ENCODE assay signal across 31 cellular contexts in genomic region chr4:153365003-153365402, GRCh38. TPM values are rescaled to one million over a fixed set of nuclear protein-coding genes. Genes with fewer than 3 reads are reported as not detected.
A peak's percentile ranks its signal among the peaks of the same experiment; 100 is the strongest.
DNase-seq lines count a peak whose midpoint lies in the region; ATAC-seq lines count a peak whose summit lies in the region.
"Had no signal": no experiment of that assay in that cellular context is flagged by ENCODE, and none has a peak within 500 bp of the region (broad histone marks: within the 10 kb centered on the region; RNA-seq: fewer than 3 reads in every experiment).

No MANE protein-coding gene starts in this region.

- H3K27ac ChIP-seq in CD4-positive, alpha-beta memory T cell (ENCODE audit: low read depth, low read length): no peak overlapping the region
- H3K27ac ChIP-seq: BLaER1, coronary artery, heart right ventricle, KMS-11, neural progenitor cell, parathyroid adenoma, tibial nerve had no signal

- POLR2A ChIA-PET in CD4-positive, alpha-beta memory T cell (lab: Charles Lee; ENCODE audit: partially characterized antibody): no interaction called here

- peak overlapping the region in 1 of 8 donors; percentile 7 for H3K4me3 Mint-ChIP-seq in CD4-positive, alpha-beta memory T cell
- no peak overlapping the region for H3K4me3 Mint-ChIP-seq in activated T-cell treated with anti-CD3 and anti-CD28 coated beads, Interleukin-2, amount 50 U/mL, for 24 hours
- H3K4me3 Mint-ChIP-seq: activated B cell treated with CpG ODN at 0.5 μM for 24 hours; activated naive CD8-positive, alpha-beta T cell; neural progenitor cell had no signal

- no peaks in the 10 kb centered on the region for H3K36me3 ChIP-seq in CD4-positive, alpha-beta memory T cell (ENCODE audit: insufficient read depth, low read length)
- H3K36me3 ChIP-seq: heart right ventricle, tibial nerve had no signal

- H3K4me1 Mint-ChIP-seq in CD4-positive, alpha-beta memory T cell: peaks cover 0 to 4% (median 3%) of the 10 kb centered on the region in 4 donors
- peaks cover 15% of the 10 kb centered on the region for H3K4me1 Mint-ChIP-seq in activated T-cell treated with anti-CD3 and anti-CD28 coated beads, Interleukin-2, amount 50 U/mL, for 24 hours (ENCODE audit: low read depth)
- H3K4me1 Mint-ChIP-seq: neural progenitor cell had no signal

- H3K4me1 ChIP-seq in CD4-positive, alpha-beta memory T cell (ENCODE audit: insufficient read depth, low read length): no peaks in the 10 kb centered on the region
- H3K4me1 ChIP-seq: HAP-1, heart right ventricle, neural progenitor cell, parathyroid adenoma, tibial nerve had no signal

- H3K27me3 Mint-ChIP-seq in CD4-positive, alpha-beta memory T cell: peaks cover 0 to 1% of the 10 kb centered on the region in 2 donors
- H3K27me3 Mint-ChIP-seq in activated T-cell treated with anti-CD3 and anti-CD28 coated beads, Interleukin-2, amount 50 U/mL, for 24 hours: no peaks in the 10 kb centered on the region
- H3K27me3 Mint-ChIP-seq: activated B cell treated with CpG ODN at 0.5 μM for 24 hours; activated naive CD8-positive, alpha-beta T cell had no signal

- no peaks in the 10 kb centered on the region for H3K36me3 Mint-ChIP-seq in CD4-positive, alpha-beta memory T cell
- peaks cover 85% of the 10 kb centered on the region for H3K36me3 Mint-ChIP-seq in activated T-cell treated with anti-CD3 and anti-CD28 coated beads, Interleukin-2, amount 50 U/mL, for 24 hours (ENCODE audit: low read depth)

- H3K27me3 ChIP-seq in CD4-positive, alpha-beta memory T cell (ENCODE audit: insufficient read depth, low read length): no peaks in the 10 kb centered on the region
- H3K27me3 ChIP-seq: BLaER1, heart right ventricle, neural progenitor cell, tibial nerve had no signal

- CTCF ChIA-PET in CD4-positive, alpha-beta memory T cell (lab: Charles Lee; ENCODE audit: partially characterized antibody): interaction anchor here (0.6 to 1.7 kb wide), 4 partner anchors 8 to 134 kb away, joined by 3 to 4 read pairs (median 3); partner anchors contain the start of gene MND1

- no peak overlapping the region for H3K4me3 ChIP-seq in CD4-positive, alpha-beta memory T cell (ENCODE audit: low read length in 2 of 2)
- H3K4me3 ChIP-seq: BLaER1, coronary artery, HAP-1, heart right ventricle, neural progenitor cell, tibial nerve had no signal

- intact Hi-C loops in CD4-positive, alpha-beta memory T cell (cut with micrococcal nuclease): no loop called here

- peak in 3 of 5 donors; percentile 8 to 26 (median 8) for DNase-seq in CD4-positive, alpha-beta memory T cell
- DNase-seq in RPMI7951 (ENCODE audit: low read depth): peak; percentile 5
- DNase-seq in myocyte (ENCODE audit: low read depth): peak; percentile 12
- DNase-seq in NCI-H187 treated with DMSO at 0.1 percent for 48 hours (lab: John Stamatoyannopoulos, UW): no peak
- DNase-seq in islet precursor cell: no peak
- no peak for DNase-seq in activated T-cell treated with anti-CD3 and anti-CD28 coated beads, Interleukin-2, amount 50 U/mL, for 24 hours
- DNase-seq: activated B cell treated with CpG ODN at 0.5 μM for 24 hours; Calu3; effector memory CD4-positive, alpha-beta T cell; foreskin fibroblast; heart right ventricle; left cardiac atrium; mammary epithelial cell; NCI-H1694; NCI-H2171; NCI-H510A treated with DMSO at 0.1 percent for 48 hours; PC-3; right cardiac atrium; SHP77; stimulated activated CD4-positive, alpha-beta T cell treated with anti-CD3 and anti-CD28 coated beads, Interleukin-2, amount 100 ng/mL, for 24 hours; T-helper 9 cell had no signal

- ATAC-seq in GM21526 (IDR thresholded peaks at IDR 0.05; ENCODE audit: low FRiP score, unreplicated experiment): peak; percentile 57
- ATAC-seq: left cardiac atrium, PC-3, right cardiac atrium had no signal

- H3K9me3 Mint-ChIP-seq in CD4-positive, alpha-beta memory T cell: peaks cover 0 to 2% (median 0%) of the 10 kb centered on the region in 8 donors
- peaks cover 2% of the 10 kb centered on the region for H3K9me3 Mint-ChIP-seq in activated T-cell treated with anti-CD3 and anti-CD28 coated beads, Interleukin-2, amount 50 U/mL, for 24 hours
- H3K9me3 Mint-ChIP-seq: activated T-helper 2 cell treated with anti-CD3 and anti-CD28 coated beads, Interferon-gamma antibody, Interleukin-2, Interleukin-4, amounts not matched to agents 10 μg/mL and 5 μg/mL and 100 μg/mL, durations not matched to agents 14 hours and 24 hours and 36 hours; neural progenitor cell had no signal

- H3K9me3 ChIP-seq in CD4-positive, alpha-beta memory T cell (ENCODE audit: control insufficient read depth in 1 of 2, low read length in 2 of 2): no peaks in the 10 kb centered on the region
- H3K9me3 ChIP-seq: HAP-1 had no signal

- peak overlapping the region in 2 of 7 donors; percentile 23 to 50 for H3K27ac Mint-ChIP-seq in CD4-positive, alpha-beta memory T cell
- no peak overlapping the region for H3K27ac Mint-ChIP-seq in activated T-cell treated with anti-CD3 and anti-CD28 coated beads, Interleukin-2, amount 50 U/mL, for 24 hours
- H3K27ac Mint-ChIP-seq: activated B cell treated with CpG ODN at 0.5 μM for 24 hours; activated naive CD8-positive, alpha-beta T cell; activated T-helper 2 cell treated with anti-CD3 and anti-CD28 coated beads, Interferon-gamma antibody, Interleukin-2, Interleukin-4, amounts not matched to agents 10 μg/mL and 5 μg/mL and 100 μg/mL, durations not matched to agents 14 hours and 24 hours and 36 hours; neural progenitor cell had no signal

RNA-seq across cellular contexts. Expression of gene MND1, which starts 20.5 kb away (rescaled TPM):
- total RNA-seq in CD4-positive, alpha-beta memory T cell: not detected
- under 1 TPM in 1 of 2 donors, not detected in 1; 0.34 TPM for polyA plus RNA-seq in CD4-positive, alpha-beta memory T cell
- total RNA-seq in RPMI7951 (2014; rRNA removed; shearing (Covaris generic)): 27.2 and 36.0 TPM in 2 replicates
- 1.2 TPM in 1 of 2 replicates, not detected in the other for total RNA-seq in myocyte
- polyA plus RNA-seq in myocyte (2012): not detected

Comparison
In these comparisons a context has a peak if more than half of its experiments do, and no peak if none do; other contexts are left out.
1. DNase-seq: peak in CD4-positive, alpha-beta memory T cell (3 of 5), RPMI7951 (single experiment) and myocyte (single experiment); none in NCI-H187 treated with DMSO at 0.1 percent for 48 hours (single experiment), islet precursor cell (single experiment) and activated T-cell treated with anti-CD3 and anti-CD28 coated beads, Interleukin-2, amount 50 U/mL, for 24 hours (single experiment).
2. RNA of gene MND1, which starts 20.5 kb away (total RNA-seq): 27.2 to 36.0 TPM in RPMI7951; 1.2 TPM in myocyte and not detected in CD4-positive, alpha-beta memory T cell; every median in the first group is over 10 times any median in the second.